In genomic region chr7:134359787-134360432, GRCh38 we compare ENCODE assay signal across 2 cellular contexts.
A peak's percentile ranks its signal among the peaks of the same experiment; 100 is the strongest.
TF ChIP-seq lines count a peak whose summit lies in the region.

No MANE protein-coding gene starts in this region.

TF ChIP-seq in K562, 482 proteins besides CTCF, POLR2A, EP300 and RAD21 (continues in another document):
- 0 out of 2 replicates have a peak, but pooled peaks have one; percentile 27 for TF ChIP-seq ZNF431 (CRISPR knock-in tag; IDR thresholded peaks at IDR 0.05)
- TF ChIP-seq MYC (IDR thresholded peaks at IDR 0.05; ENCODE audit: low read depth, low read length), result peak; percentile 43; the same call in 1 of the 2 replicates
- no peak for TF ChIP-seq MYC (CRISPR knock-in tag; IDR thresholded peaks at IDR 0.05; ENCODE audit: borderline replicate concordance, low read depth)
- TF ChIP-seq KDM1A (IDR thresholded peaks at IDR 0.05), result peak in 1 of 2 experiments; percentile 32; a peak in 1 of 4 replicates
- TF ChIP-seq SMAD3 (CRISPR knock-in tag; conservative IDR thresholded peaks at IDR 0.05), result 0 out of 2 replicates have a peak, but pooled peaks have one; percentile 25
- peak; percentile 42; the same call in 1 of the 2 replicates for TF ChIP-seq ZEB2 (IDR thresholded peaks at IDR 0.05)
- TF ChIP-seq ZNF778 (CRISPR knock-in tag; IDR thresholded peaks at IDR 0.05), result no peak
- TF ChIP-seq RUNX1 (IDR thresholded peaks at IDR 0.05; ENCODE audit: low read depth), result 0 out of 2 replicates have a peak, but pooled peaks have one; percentile 29
- no peak for TF ChIP-seq MCM7 (IDR thresholded peaks at IDR 0.05)
- TF ChIP-seq, protein P1, sequence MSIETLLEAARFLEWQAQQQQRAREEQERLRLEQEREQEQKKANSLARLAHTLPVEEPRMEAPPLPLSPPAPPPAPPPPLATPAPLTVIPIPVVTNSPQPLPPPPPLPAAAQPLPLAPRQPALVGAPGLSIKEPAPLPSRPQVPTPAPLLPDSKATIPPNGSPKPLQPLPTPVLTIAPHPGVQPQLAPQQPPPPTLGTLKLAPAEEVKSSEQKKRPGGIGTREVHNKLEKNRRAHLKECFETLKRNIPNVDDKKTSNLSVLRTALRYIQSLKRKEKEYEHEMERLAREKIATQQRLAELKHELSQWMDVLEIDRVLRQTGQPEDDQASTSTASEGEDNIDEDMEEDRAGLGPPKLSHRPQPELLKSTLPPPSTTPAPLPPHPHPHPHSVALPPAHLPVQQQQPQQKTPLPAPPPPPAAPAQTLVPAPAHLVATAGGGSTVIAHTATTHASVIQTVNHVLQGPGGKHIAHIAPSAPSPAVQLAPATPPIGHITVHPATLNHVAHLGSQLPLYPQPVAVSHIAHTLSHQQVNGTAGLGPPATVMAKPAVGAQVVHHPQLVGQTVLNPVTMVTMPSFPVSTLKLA (conservative IDR thresholded peaks at IDR 0.05), result 0 out of 4 replicates have a peak, but pooled peaks have one; percentile 17 to 30
- peak; percentile 61; the same call in 1 of the 2 replicates for TF ChIP-seq SMARCA4 (IDR thresholded peaks at IDR 0.05)
- peak; percentile 62 for TF ChIP-seq DPF2 (IDR thresholded peaks at IDR 0.05)
- peak; percentile 75; the same call in 1 of the 2 replicates for TF ChIP-seq FOXM1 (IDR thresholded peaks at IDR 0.05; ENCODE audit: low read depth)
- no peak for TF ChIP-seq FOXM1 (CRISPR knock-in tag; IDR thresholded peaks at IDR 0.05; ENCODE audit: low read depth)
- TF ChIP-seq THAP7 (CRISPR knock-in tag; IDR thresholded peaks at IDR 0.05), result no peak
- no peak for TF ChIP-seq ZNF445 (CRISPR knock-in tag; IDR thresholded peaks at IDR 0.05; ENCODE audit: low read depth)
- TF ChIP-seq CBFA2T3 (IDR thresholded peaks at IDR 0.05), result peak; percentile 95
- TF ChIP-seq ILF3 (IDR thresholded peaks at IDR 0.05; ENCODE audit: borderline replicate concordance), result no peak
- peak; percentile 24; the same call in 1 of the 2 replicates for TF ChIP-seq ZNF212 (CRISPR knock-in tag; IDR thresholded peaks at IDR 0.05)
- TF ChIP-seq FOXA3 (CRISPR knock-in tag; conservative IDR thresholded peaks at IDR 0.05 in 1 of 2, IDR thresholded peaks at IDR 0.05 in 1 of 2), result peak in 1 of 2 experiments; percentile 45; a peak in 1 of 4 replicates
- 0 out of 2 replicates have a peak, but pooled peaks have one; percentile 31 for TF ChIP-seq ZNF707 (CRISPR knock-in tag; conservative IDR thresholded peaks at IDR 0.05)
- peak; percentile 57 for TF ChIP-seq HDAC3 (IDR thresholded peaks at IDR 0.05; ENCODE audit: borderline replicate concordance, partially characterized antibody)
- 0 out of 2 replicates have a peak, but pooled peaks have one; percentile 37 for TF ChIP-seq ZNF583 (CRISPR knock-in tag; IDR thresholded peaks at IDR 0.05)
- no peak for TF ChIP-seq BRD4 (IDR thresholded peaks at IDR 0.05)
- TF ChIP-seq CLOCK (CRISPR knock-in tag; IDR thresholded peaks at IDR 0.05; ENCODE audit: borderline replicate concordance), result peak; percentile 31; the same call in 1 of the 2 replicates
- TF ChIP-seq, protein P2, sequence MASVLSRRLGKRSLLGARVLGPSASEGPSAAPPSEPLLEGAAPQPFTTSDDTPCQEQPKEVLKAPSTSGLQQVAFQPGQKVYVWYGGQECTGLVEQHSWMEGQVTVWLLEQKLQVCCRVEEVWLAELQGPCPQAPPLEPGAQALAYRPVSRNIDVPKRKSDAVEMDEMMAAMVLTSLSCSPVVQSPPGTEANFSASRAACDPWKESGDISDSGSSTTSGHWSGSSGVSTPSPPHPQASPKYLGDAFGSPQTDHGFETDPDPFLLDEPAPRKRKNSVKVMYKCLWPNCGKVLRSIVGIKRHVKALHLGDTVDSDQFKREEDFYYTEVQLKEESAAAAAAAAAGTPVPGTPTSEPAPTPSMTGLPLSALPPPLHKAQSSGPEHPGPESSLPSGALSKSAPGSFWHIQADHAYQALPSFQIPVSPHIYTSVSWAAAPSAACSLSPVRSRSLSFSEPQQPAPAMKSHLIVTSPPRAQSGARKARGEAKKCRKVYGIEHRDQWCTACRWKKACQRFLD (CRISPR knock-in tag; IDR thresholded peaks at IDR 0.05), result peak; percentile 88; the same call in 1 of the 2 replicates
- TF ChIP-seq SLC30A9 (CRISPR knock-in tag; IDR thresholded peaks at IDR 0.05), result no peak
- peak; percentile 82 for TF ChIP-seq POLR2AphosphoS5 (IDR thresholded peaks at IDR 0.05; ENCODE audit: control insufficient read depth, insufficient read depth, low read depth, low read length)
- 0 out of 2 replicates have a peak, but pooled peaks have one; percentile 18 for TF ChIP-seq KLF6 (CRISPR knock-in tag; IDR thresholded peaks at IDR 0.05; ENCODE audit: borderline replicate concordance)
- peak in 1 of 2 experiments; percentile 33; a peak in 2 of 4 replicates for TF ChIP-seq RCOR1 (IDR thresholded peaks at IDR 0.05; ENCODE audit: borderline replicate concordance in 1 of 2, low read depth in 2 of 2, low read length in 2 of 2)
- no peak for TF ChIP-seq NR4A1 (CRISPR knock-in tag; IDR thresholded peaks at IDR 0.05)
- TF ChIP-seq NR4A1 (tag; IDR thresholded peaks at IDR 0.05), result peak; percentile 55; the same call in 1 of the 2 replicates

TF ChIP-seq in HepG2, 621 proteins besides CTCF, POLR2A, EP300 and RAD21 (continues in another document):
- TF ChIP-seq IKZF1 (IDR thresholded peaks at IDR 0.05) (no peak), MAZ (IDR thresholded peaks at IDR 0.05; ENCODE audit: borderline replicate concordance, low read depth, low read length) (no peak), MAZ (CRISPR knock-in tag; IDR thresholded peaks at IDR 0.05; ENCODE audit: low read depth) (no peak), CC2D1A (CRISPR knock-in tag; IDR thresholded peaks at IDR 0.05) (no peak), YEATS2 (CRISPR knock-in tag; IDR thresholded peaks at IDR 0.05; ENCODE audit: borderline replicate concordance) (no peak), NR2F1 (CRISPR knock-in tag; IDR thresholded peaks at IDR 0.05) (peak in 1 of 2 experiments; percentile 19; a peak in 1 of 4 replicates), RARA (CRISPR knock-in tag; IDR thresholded peaks at IDR 0.05) (peak; percentile 55), POLR2AphosphoS5 (IDR thresholded peaks at IDR 0.05; ENCODE audit: low read depth, low read length) (no peak), ZNF761 (CRISPR knock-in tag; conservative IDR thresholded peaks at IDR 0.05) (no peak), FIP1L1 (IDR thresholded peaks at IDR 0.05; ENCODE audit: borderline replicate concordance, insufficient read depth, low read depth, low read length) (no peak), MBNL3 (CRISPR knock-in tag; conservative IDR thresholded peaks at IDR 0.05) (no peak), DNMT1 (CRISPR knock-in tag; IDR thresholded peaks at IDR 0.05) (no peak), ATAD3A (CRISPR knock-in tag; IDR thresholded peaks at IDR 0.05) (no peak), ZNF280D (CRISPR knock-in tag; IDR thresholded peaks at IDR 0.05) (no peak), ZNF180 (CRISPR knock-in tag; IDR thresholded peaks at IDR 0.05; ENCODE audit: borderline replicate concordance, low read depth) (no peak), ERF (CRISPR knock-in tag; IDR thresholded peaks at IDR 0.05) (no peak), ZNF687 (CRISPR knock-in tag; IDR thresholded peaks at IDR 0.05) (0 out of 2 replicates have a peak, but pooled peaks have one; percentile 17), ZNF839 (CRISPR knock-in tag; IDR thresholded peaks at IDR 0.05; ENCODE audit: borderline replicate concordance) (no peak), MZF1 (CRISPR knock-in tag; IDR thresholded peaks at IDR 0.05; ENCODE audit: borderline replicate concordance) (no peak), SOX6 (IDR thresholded peaks at IDR 0.05) (no peak), SOX6 (CRISPR knock-in tag; IDR thresholded peaks at IDR 0.05) (no peak), ZNF275 (CRISPR knock-in tag; IDR thresholded peaks at IDR 0.05; ENCODE audit: borderline replicate concordance) (no peak), CREB1 (IDR thresholded peaks at IDR 0.05) (no peak), CREB1 (CRISPR knock-in tag; IDR thresholded peaks at IDR 0.05) (no peak), ZNF546 (CRISPR knock-in tag; conservative IDR thresholded peaks at IDR 0.05) (no peak), REL (CRISPR knock-in tag; conservative IDR thresholded peaks at IDR 0.05) (no peak), ZNF232 (CRISPR knock-in tag; IDR thresholded peaks at IDR 0.05; ENCODE audit: borderline replicate concordance) (no peak), SIX4 (CRISPR knock-in tag; IDR thresholded peaks at IDR 0.05) (no peak), JUN (CRISPR knock-in tag; IDR thresholded peaks at IDR 0.05) (no peak), SMARCE1 (IDR thresholded peaks at IDR 0.05; ENCODE audit: borderline replicate concordance) (no peak), ZBTB7B (CRISPR knock-in tag; IDR thresholded peaks at IDR 0.05) (0 out of 2 replicates have a peak, but pooled peaks have one; percentile 42), NKX3-1 (CRISPR knock-in tag; IDR thresholded peaks at IDR 0.05) (no peak), SALL1 (CRISPR knock-in tag; IDR thresholded peaks at IDR 0.05) (peak; percentile 31; the same call in 1 of the 2 replicates), ZNF503 (CRISPR knock-in tag; IDR thresholded peaks at IDR 0.05) (no peak), MED13 (CRISPR knock-in tag; IDR thresholded peaks at IDR 0.05) (no peak), ZSCAN22 (CRISPR knock-in tag; IDR thresholded peaks at IDR 0.05) (no peak), SNAI1 (CRISPR knock-in tag; IDR thresholded peaks at IDR 0.05; ENCODE audit: borderline replicate concordance) (no peak), HIVEP1 (CRISPR knock-in tag; IDR thresholded peaks at IDR 0.05) (no peak), ZNF24 (IDR thresholded peaks at IDR 0.05) (no peak), ZNF337 (CRISPR knock-in tag; IDR thresholded peaks at IDR 0.05; ENCODE audit: borderline replicate concordance, low read depth) (no peak), ZMYM4 (CRISPR knock-in tag; IDR thresholded peaks at IDR 0.05) (peak; percentile 31; the same call in 1 of the 2 replicates), NPAS2 (CRISPR knock-in tag; IDR thresholded peaks at IDR 0.05; ENCODE audit: borderline replicate concordance) (no peak), CREM (IDR thresholded peaks at IDR 0.05) (no peak), CREM (CRISPR knock-in tag; IDR thresholded peaks at IDR 0.05) (no peak)
